32 cellular contexts compared by ENCODE assay signal in genomic region chr11:84871116-84871515, GRCh38.
"Had no signal": no experiment of that assay in that cellular context is flagged by ENCODE, and none has a peak within 500 bp of the region (broad histone marks: within the 10 kb centered on the region; RNA-seq: fewer than 3 reads in every experiment).

No MANE protein-coding gene starts in this region.

- H3K79me2 ChIP-seq: hepatocyte had no signal

- H3K27me3 ChIP-seq: adrenal gland, esophagus muscularis mucosa, hepatocyte, right lobe of liver, tibial artery, upper lobe of right lung had no signal

- H3K4me1 Mint-ChIP-seq: activated naive CD8-positive, alpha-beta T cell treated with anti-CD3 and anti-CD28 coated beads for 36 hours; central memory CD8-positive, alpha-beta T cell; stimulated activated memory B cell treated with anti-CD40 and anti-IgM and Interleukin-4, amounts not matched to agents 10 μg/mL and 1 μg/mL and 100 μg/mL, for 72 hours; stimulated activated naive CD8-positive, alpha-beta T cell treated with anti-CD3 and anti-CD28 coated beads, Interleukin-15, amount 100 ng/mL, for 72 hours had no signal

- H3K36me3 ChIP-seq: adrenal gland, esophagus muscularis mucosa, left ventricle myocardium inferior, right lobe of liver, tibial artery, upper lobe of right lung had no signal

- H3K27ac ChIP-seq: adrenal gland, esophagus muscularis mucosa, hepatocyte, left ventricle myocardium inferior, right lobe of liver, skin epidermis, tibial artery, upper lobe of right lung, VCaP had no signal

- H3K4me1 ChIP-seq: adrenal gland, right lobe of liver, upper lobe of right lung had no signal

- H2AFZ ChIP-seq: hepatocyte had no signal

- H3K4me3 Mint-ChIP-seq: activated naive CD4-positive, alpha-beta T cell treated with anti-CD3 and anti-CD28 coated beads for 36 hours; activated naive CD8-positive, alpha-beta T cell treated with anti-CD3 and anti-CD28 coated beads for 36 hours; activated T-helper 1 cell treated with anti-CD3 and anti-CD28 coated beads, Interleukin-12 subunit alpha, Interleukin-12 subunit beta, Interleukin-2, Interleukin-4 antibody, amounts not matched to agents 30 ng/mL and 10 ng/mL and 1 ng/mL, durations not matched to agents 14 hours and 24 hours and 36 hours; central memory CD8-positive, alpha-beta T cell; dendritic cell treated with granulocyte-macrophage colony-stimulating factor and Interleukin-4, amounts not matched to agents 40 ng/mL and 50 ng/mL, for 4 days; endodermal cell; natural killer cell treated with Interleukin-12 subunit alpha and Interleukin-12 subunit beta and Interleukin-15 and Interleukin-18, amount 100 ng/mL, for 72 hours; stimulated activated memory B cell treated with anti-CD40 and anti-IgM and Interleukin-4, amounts not matched to agents 10 μg/mL and 1 μg/mL and 100 μg/mL, for 72 hours; stimulated activated naive CD8-positive, alpha-beta T cell treated with anti-CD3 and anti-CD28 coated beads, Interleukin-15, amount 100 ng/mL, for 72 hours had no signal

- H3K9me3 Mint-ChIP-seq: stimulated activated memory B cell treated with anti-CD40 and anti-IgM and Interleukin-4, amounts not matched to agents 10 μg/mL and 1 μg/mL and 100 μg/mL, for 72 hours had no signal

- H3K4me2 ChIP-seq: hepatocyte had no signal

- DNase-seq: activated CD4-positive, alpha-beta T cell treated with anti-CD3 and anti-CD28 coated beads for 48 hours; activated CD4-positive, alpha-beta T cell treated with anti-CD3 and anti-CD28 coated beads, Interleukin-2, amount 50 U/mL, for 48 hours; activated CD8-positive, alpha-beta memory T cell treated with anti-CD3 and anti-CD28 coated beads for 24 hours; activated effector memory CD4-positive, alpha-beta T cell treated with anti-CD3 and anti-CD28 coated beads, Interleukin-2, amount 50 U/mL, for 16 hours; activated naive CD4-positive, alpha-beta T cell treated with anti-CD3 and anti-CD28 coated beads for 36 hours; activated naive CD8-positive, alpha-beta T cell treated with anti-CD3 and anti-CD28 coated beads for 36 hours; adrenal gland; aorta; endodermal cell; foreskin melanocyte; glutamatergic neuron; islet precursor cell; left ventricle myocardium inferior; mucosa of descending colon; right lobe of liver; stimulated activated CD4-positive, alpha-beta T cell treated with anti-CD3 and anti-CD28 coated beads, Interleukin-4, amount 100 ng/mL, for 4 hours; stimulated activated CD8-positive, alpha-beta memory T cell treated with anti-CD3 and anti-CD28 coated beads, Interleukin-4, amount 100 ng/mL, for 48 hours; stimulated activated naive CD8-positive, alpha-beta T cell treated with anti-CD3 and anti-CD28 coated beads, Interleukin-15, amount 100 ng/mL, for 72 hours; T-helper 1 cell; tibial artery; upper lobe of right lung had no signal

- H3K4me3 ChIP-seq: adrenal gland, esophagus muscularis mucosa, hepatocyte, left ventricle myocardium inferior, mucosa of descending colon, right lobe of liver, skin epidermis, tibial artery, upper lobe of right lung had no signal

- H3K36me3 Mint-ChIP-seq: activated naive CD8-positive, alpha-beta T cell treated with anti-CD3 and anti-CD28 coated beads for 36 hours; natural killer cell treated with Interleukin-12 subunit alpha and Interleukin-12 subunit beta and Interleukin-15 and Interleukin-18, amount 100 ng/mL, for 72 hours had no signal

- H3K27me3 Mint-ChIP-seq: activated naive CD8-positive, alpha-beta T cell treated with anti-CD3 and anti-CD28 coated beads for 36 hours; central memory CD8-positive, alpha-beta T cell; dendritic cell treated with granulocyte-macrophage colony-stimulating factor and Interleukin-4, amounts not matched to agents 40 ng/mL and 50 ng/mL, for 4 days; natural killer cell treated with Interleukin-12 subunit alpha and Interleukin-12 subunit beta and Interleukin-15 and Interleukin-18, amount 100 ng/mL, for 72 hours; stimulated activated naive CD8-positive, alpha-beta T cell treated with anti-CD3 and anti-CD28 coated beads, Interleukin-15, amount 100 ng/mL, for 72 hours had no signal

- H3K27ac Mint-ChIP-seq: activated naive CD4-positive, alpha-beta T cell treated with anti-CD3 and anti-CD28 coated beads for 36 hours; activated naive CD8-positive, alpha-beta T cell treated with anti-CD3 and anti-CD28 coated beads for 36 hours; activated T-helper 1 cell treated with anti-CD3 and anti-CD28 coated beads, Interleukin-12 subunit alpha, Interleukin-12 subunit beta, Interleukin-2, Interleukin-4 antibody, amounts not matched to agents 30 ng/mL and 10 ng/mL and 1 ng/mL, durations not matched to agents 14 hours and 24 hours and 36 hours; dendritic cell treated with granulocyte-macrophage colony-stimulating factor and Interleukin-4, amounts not matched to agents 40 ng/mL and 50 ng/mL, for 4 days; endodermal cell; natural killer cell treated with Interleukin-12 subunit alpha and Interleukin-12 subunit beta and Interleukin-15 and Interleukin-18, amount 100 ng/mL, for 72 hours; stimulated activated memory B cell treated with anti-CD40 and anti-IgM and Interleukin-4, amounts not matched to agents 10 μg/mL and 1 μg/mL and 100 μg/mL, for 72 hours; stimulated activated naive CD8-positive, alpha-beta T cell treated with anti-CD3 and anti-CD28 coated beads, Interleukin-15, amount 100 ng/mL, for 72 hours had no signal

- FAIRE-seq: bronchial epithelial cell had no signal

- H3K9me3 ChIP-seq: adrenal gland, esophagus muscularis mucosa, left ventricle myocardium inferior, mucosa of descending colon, right lobe of liver, tibial artery, upper lobe of right lung had no signal

- ATAC-seq: activated CD4-positive, CD25-positive, alpha-beta regulatory T cell treated with anti-CD3 and anti-CD28 coated beads, Interleukin-2, amount 50 U/mL, for 24 hours; mucosa of descending colon; natural killer cell treated with Interleukin-12 subunit alpha and Interleukin-12 subunit beta and Interleukin-15 and Interleukin-18, amount 100 ng/mL, for 72 hours; right lobe of liver; stimulated activated memory B cell treated with anti-CD40 and anti-IgM and Interleukin-4, amounts not matched to agents 10 μg/mL and 1 μg/mL and 100 μg/mL, for 72 hours; stimulated activated naive CD8-positive, alpha-beta T cell treated with anti-CD3 and anti-CD28 coated beads, Interleukin-15, amount 100 ng/mL, for 72 hours; upper lobe of right lung had no signal
